ENCODE assay signal across 8 cellular contexts in genomic region chr12:122981587-122982493, GRCh38. TPM values are rescaled to one million over a fixed set of nuclear protein-coding genes. Genes with fewer than 3 reads are reported as not detected.
A peak's percentile ranks its signal among the peaks of the same experiment; 100 is the strongest.
DNase-seq lines count a peak whose midpoint lies in the region; ATAC-seq, FAIRE-seq and TF ChIP-seq lines count a peak whose summit lies in the region.

No MANE protein-coding gene starts in this region.

- TF ChIP-seq RAD21 in A549 (conservative IDR thresholded peaks at IDR 0.05 in 1 of 2, IDR thresholded peaks at IDR 0.05 in 1 of 2) (no peak), IMR-90 (IDR thresholded peaks at IDR 0.05; ENCODE audit: low read length) (no peak), K562 (CRISPR knock-in tag; conservative IDR thresholded peaks at IDR 0.05 in 1 of 2, IDR thresholded peaks at IDR 0.05 in 1 of 2) (no peak)

- peak overlapping the region; percentile 72 for H3K56ac ChIP-seq in IMR-90 (ENCODE audit: extremely low read depth, insufficient read depth, low read length)

- in situ Hi-C loops in IMR-90 (cut with MboI; ENCODE audit: low sequenced_read_pairs) = loop anchor here (10.0 kb wide), 1 partner anchor 163 kb away; no protein-coding TSS in a partner anchor
- in situ Hi-C loops in K562 (cut with MboI) = no loop called here

- peak overlapping the region; percentile 41 for H2BK5ac ChIP-seq in IMR-90 (ENCODE audit: low read depth, low read length, poor library complexity, severe bottlenecking)

- BruUV-seq in IMR-90 (replicated peaks; lab: Mats Ljungman, UMichigan) = TSS peak; percentile 96
- BruUV-seq in K562 (replicated peaks; lab: Mats Ljungman, UMichigan) = no TSS peak

- no peaks in the 10 kb centered on the region for H3K9me3 ChIP-seq in A549
- H3K9me3 ChIP-seq in IMR-90 (ENCODE audit: control insufficient read depth, insufficient read depth, low read length) = no peaks in the 10 kb centered on the region
- H3K9me3 ChIP-seq in K562 (replicated peaks; ENCODE audit: control insufficient read depth, insufficient read depth, low read depth, low read length) = no peaks in the 10 kb centered on the region
- H3K9me3 ChIP-seq in mesodermal cell (ENCODE audit: control insufficient read depth, low read length) = no peaks in the 10 kb centered on the region

- peak overlapping the region; percentile 99 for H2AFZ ChIP-seq in IMR-90 (replicated peaks; ENCODE audit: low read length, poor library complexity)
- H2AFZ ChIP-seq in K562 (ENCODE audit: low read depth, low read length) = no peak overlapping the region

- H3K9ac ChIP-seq in IMR-90 (ENCODE audit: low read depth, low read length) (peak overlapping the region; percentile 98), K562 (ENCODE audit: insufficient read depth in 1 of 2, low read depth in 2 of 2, low read length in 2 of 2) (peak overlapping the region; percentile 89 to 99)

- dilution Hi-C loops in IMR-90 (cut with HindIII; ENCODE audit: low sequenced_read_pairs, unreplicated experiment) = loop anchor here (25.0 kb wide), 1 partner anchor 255 kb away; the partner anchor contains the start of genes MPHOSPH9 and MTRFR

- 86% methylated on average over 26 of the region's 26 CpGs for WGBS in A549 (ENCODE audit: missing lambda C conversion rate)
- 87% methylated on average over 13 of the region's 26 CpGs; no CpG with 5 or more reads in 1 of the 2 experiments for WGBS in IMR-90 (ENCODE audit: extremely low coverage in 2 of 2, insufficient read length in 1 of 2), 2 experiments
- WGBS in K562 (ENCODE audit: insufficient coverage, low coverage, missing lambda C conversion rate) = 88% methylated on average over 19 of the region's 26 CpGs
- 94 to 95% methylated on average over 12 to 20 of the region's 26 CpGs for WGBS in mesodermal cell (ENCODE audit: insufficient coverage in 2 of 2), 2 experiments

- intact Hi-C loops in IMR-90 (cut with micrococcal nuclease) (loop anchor here (2.0 kb wide), 1 partner anchor 61 kb away; no protein-coding TSS in a partner anchor), K562 (cut with micrococcal nuclease) (loop anchor here (5.0 to 10.0 kb wide), 2 partner anchors 50 to 163 kb away; no protein-coding TSS in a partner anchor)

- H4K20me1 ChIP-seq in IMR-90 (ENCODE audit: insufficient read depth, low read length) (peaks cover 15% of the 10 kb centered on the region), K562 (replicated peaks; ENCODE audit: control insufficient read depth, insufficient read depth, low read length) (peaks cover 5% of the 10 kb centered on the region; the same call in 1 of the 2 replicates)

- TF ChIP-seq EP300 in A549 (IDR thresholded peaks at IDR 0.05) (no peak), K562 (IDR thresholded peaks at IDR 0.05; ENCODE audit: low read length) (no peak)

- DNase-seq in A549 (ENCODE audit: low read depth in 1 of 2, low spot score in 1 of 2) (no peak), IMR-90 (no peak), K562 (ENCODE audit: extremely low read depth in 1 of 4, low spot score in 3 of 4) (no peak), HCEC 1CT (no peak), kidney tubule cell (ENCODE audit: low spot score) (no peak)
- DNase-seq in activated CD4-positive, alpha-beta T cell treated with anti-CD3 and anti-CD28 coated beads for 48 hours = no peak

- H3K27me3 ChIP-seq in IMR-90 (ENCODE audit: control insufficient read depth, insufficient read depth, low read length) (no peaks in the 10 kb centered on the region), K562 (ENCODE audit: control insufficient read depth in 2 of 2, insufficient read depth in 2 of 2, low read length in 2 of 2) (no peaks in the 10 kb centered on the region)

- H2AK5ac ChIP-seq in IMR-90 (ENCODE audit: low read depth, low read length) = peak overlapping the region; percentile 94

- peak overlapping the region; percentile 87 for H4K91ac ChIP-seq in IMR-90 (ENCODE audit: insufficient read depth, low read depth, low read length)

- peak overlapping the region; percentile 92 to 99 for H3K27ac ChIP-seq in A549
- peak overlapping the region; percentile 89 for H3K27ac ChIP-seq in IMR-90 (ENCODE audit: insufficient read depth, low read length)
- H3K27ac ChIP-seq in K562 (ENCODE audit: extremely low read depth, low read depth, low read length) = peak overlapping the region; percentile 84; the same call in 2 of the 3 replicates
- no peak overlapping the region for H3K27ac ChIP-seq in mesodermal cell (ENCODE audit: low read depth, low read length, severe bottlenecking)

- H2BK120ac ChIP-seq in IMR-90 (ENCODE audit: low read depth, low read length) = peak overlapping the region; percentile 2; the same call in 1 of the 2 replicates

- H2AK9ac ChIP-seq in IMR-90 (replicated peaks; ENCODE audit: low read depth, low read length, poor library complexity) = peak overlapping the region; percentile 98

- TF ChIP-seq POLR2A in A549 (IDR thresholded peaks at IDR 0.05; ENCODE audit: low read length) (no peak), IMR-90 (IDR thresholded peaks at IDR 0.05; ENCODE audit: low read depth, low read length) (no peak), K562 (conservative IDR thresholded peaks at IDR 0.05) (no peak)

- no peak overlapping the region for H2BK20ac ChIP-seq in IMR-90 (ENCODE audit: low read depth, low read length)

- peak overlapping the region; percentile 74 to 85; a peak in 3 of 4 replicates for H4K8ac ChIP-seq in IMR-90 (ENCODE audit: low read depth in 2 of 2, low read length in 2 of 2)

- H3K23ac ChIP-seq in IMR-90 (ENCODE audit: low read depth, low read length) = peak overlapping the region; percentile 96

- POLR2A ChIA-PET in A549 (lab: Yijun Ruan, JAX) = interaction anchor here (1.5 kb wide), 1 partner anchor 251 kb away, joined by 7 read pairs; the partner anchor contains the start of genes MPHOSPH9 and MTRFR
- POLR2A ChIA-PET in IMR-90 (lab: Charles Lee; ENCODE audit: unreplicated experiment) = no interaction called here
- POLR2A ChIA-PET in K562 (lab: Yijun Ruan, JAX) = interaction anchor here (0.6 to 4.0 kb wide), 10 partner anchors 6 to 256 kb away, joined by 3 to 22 read pairs (median 4); partner anchors contain the start of gene OGFOD2

- FAIRE-seq in A549 (lab: Jason Lieb, UNC) (no peak), K562 (lab: Jason Lieb, UNC) (no peak)

- peaks cover 16 to 63% of the 10 kb centered on the region in 2 experiments; a peak in 3 of 4 replicates for H3K79me1 ChIP-seq in IMR-90 (ENCODE audit: low read depth in 1 of 2, low read length in 2 of 2)

- H3K36me3 ChIP-seq in IMR-90 (ENCODE audit: control insufficient read depth, insufficient read depth, low read length) (peaks cover 27% of the 10 kb centered on the region), K562 (ENCODE audit: control insufficient read depth, insufficient read depth, low read length) (peaks cover 54% of the 10 kb centered on the region), mesodermal cell (ENCODE audit: control insufficient read depth, insufficient read depth, low read length) (peaks cover 57% of the 10 kb centered on the region)

- H3K4me1 ChIP-seq in A549 (peaks cover 16% of the 10 kb centered on the region), IMR-90 (ENCODE audit: control insufficient read depth, insufficient read depth, low read length) (peaks cover 27% of the 10 kb centered on the region), K562 (replicated peaks in 1 of 2; ENCODE audit: control insufficient read depth in 2 of 2, insufficient read depth in 2 of 2, low read length in 2 of 2) (peaks cover 33 to 93% of the 10 kb centered on the region in 2 experiments), mesodermal cell (ENCODE audit: control insufficient read depth, insufficient read depth, low read length, poor library complexity, severe bottlenecking) (peaks cover 37% of the 10 kb centered on the region)

- CTCF ChIA-PET in A549 (lab: Yijun Ruan, JAX) = interaction anchor here (0.9 to 4.8 kb wide), 6 partner anchors 8 to 255 kb away, joined by 3 to 26 read pairs (median 4); partner anchors contain the start of gene ABCB9
- CTCF ChIA-PET in IMR-90 (lab: Yijun Ruan, JAX) = no interaction called here
- CTCF ChIA-PET in K562 (lab: Yijun Ruan, JAX; ENCODE audit: low intra/inter-chr PET ratio) = no interaction called here

- peak overlapping the region; percentile 82 for H3K4ac ChIP-seq in IMR-90 (ENCODE audit: low read depth, low read length)

- H3K9me1 ChIP-seq in IMR-90 (ENCODE audit: insufficient read depth, low read length) (peaks cover 18% of the 10 kb centered on the region; the same call in 1 of the 2 replicates), K562 (ENCODE audit: control insufficient read depth, insufficient read depth, low read length) (no peaks in the 10 kb centered on the region)

- no peak overlapping the region for H2BK15ac ChIP-seq in IMR-90 (ENCODE audit: low read depth, low read length)

- peak overlapping the region; percentile 94 for H3K14ac ChIP-seq in IMR-90 (replicated peaks; ENCODE audit: low read depth, low read length)

- H3K4me3 ChIP-seq in A549 = peak overlapping the region; percentile 69
- H3K4me3 ChIP-seq in IMR-90 (ENCODE audit: insufficient read depth, low read depth, low read length) = peak overlapping the region; percentile 85
- peak overlapping the region; percentile 88 for H3K4me3 ChIP-seq in K562
- peak overlapping the region; percentile 86 for H3K4me3 ChIP-seq in mesodermal cell (ENCODE audit: extremely low read depth, insufficient read depth, low read length, poor library complexity, severe bottlenecking)

- H3K79me2 ChIP-seq in K562 (ENCODE audit: control insufficient read depth, insufficient read depth, low read length) = peaks cover 40% of the 10 kb centered on the region

- peak overlapping the region; percentile 3 for H4K5ac ChIP-seq in IMR-90 (ENCODE audit: low read depth, low read length)

- H3K18ac ChIP-seq in IMR-90 (ENCODE audit: low read depth, low read length) = no peak overlapping the region

- H3K4me2 ChIP-seq in A549 (peak overlapping the region; percentile 85), IMR-90 (ENCODE audit: low read depth, low read length) (peak overlapping the region; percentile 97), K562 (ENCODE audit: insufficient read depth, low read length) (peak overlapping the region; percentile 80)

- ATAC-seq in A549 (0 out of 6 replicates have a peak, but pooled peaks of 1 of the 2 experiments have one; percentile 1), IMR-90 (ENCODE audit: low read depth) (no peak), K562 (no peak), GM19351 (IDR thresholded peaks at IDR 0.05; ENCODE audit: unreplicated experiment) (no peak)

- TF ChIP-seq CTCF in A549 (IDR thresholded peaks at IDR 0.05) = no peak
- no peak for TF ChIP-seq CTCF in IMR-90 (conservative IDR thresholded peaks at IDR 0.05; ENCODE audit: low read depth, low read length)
- no peak for TF ChIP-seq CTCF in K562 (IDR thresholded peaks at IDR 0.05 in 2 of 3, conservative IDR thresholded peaks at IDR 0.05 in 1 of 3; ENCODE audit: insufficient read depth in 2 of 3, low read depth in 1 of 3, low read length in 3 of 3)

RNA-seq across cellular contexts. Expression of gene ARL6IP4, which starts 1.4 kb away (rescaled TPM):
- 152 and 209 TPM in 2 replicates for polyA plus RNA-seq in A549 (2011; rRNA removed)
- 289 and 369 TPM in 2 replicates for polyA plus RNA-seq in A549 (2012; cell fraction: cytosol; rRNA removed)
- 208 and 222 TPM in 2 replicates for polyA plus RNA-seq in A549 (2012; cell fraction: nucleus; rRNA removed)
- 196 to 211 TPM (median 208 TPM) in 3 replicates for polyA plus RNA-seq in A549 (2017; fragmentation: RNase III; extraction: RNeasy Plus Mini Kit Qiagen cat#74134 plus additional on column Dnase treatment)
- polyA minus RNA-seq in A549 (2011; rRNA and poly(A)+ RNA removed) = 39.6 and 41.8 TPM in 2 replicates
- 161 and 205 TPM in 2 replicates for total RNA-seq in IMR-90 (2012; rRNA removed)
- polyA plus RNA-seq in IMR-90 (2012; rRNA removed) = 254 and 258 TPM in 2 replicates
- polyA plus RNA-seq in IMR-90 (2012; cell fraction: cytosol; rRNA removed) = 195 and 234 TPM in 2 replicates
- polyA plus RNA-seq in IMR-90 (2012; cell fraction: nucleus; rRNA removed; ENCODE audit: low replicate concordance) = 276 and 281 TPM in 2 replicates
- 69.3 and 160 TPM in 2 replicates for total RNA-seq in K562 (2011; cell fraction: chromatin; rRNA removed; ENCODE audit: low replicate concordance)
- 133 and 147 TPM in 2 replicates for total RNA-seq in K562 (2011; cell fraction: nucleolus; rRNA removed)
- total RNA-seq in K562 (2011; cell fraction: nucleoplasm; rRNA removed) = 86.5 and 106 TPM in 2 replicates
- 224 and 280 TPM in 2 replicates for total RNA-seq in K562 (2014; rRNA removed)
- 78.1 and 91.2 TPM in 2 replicates for total RNA-seq in K562 (2014; rRNA removed; fragmentation: Illumina TruSeq; extraction: Trizol)
- 171 and 180 TPM in 2 replicates for total RNA-seq in K562 (2015; rRNA removed; fragmentation: Illumina TruSeq; extraction: Trizol)
- total RNA-seq in K562 (2021) = 164 and 167 TPM in 2 replicates
- 128 and 132 TPM in 2 replicates for polyA plus RNA-seq in K562 (2011; rRNA removed)
- polyA plus RNA-seq in K562 (2011; cell fraction: cytosol; rRNA removed) = 110 and 136 TPM in 2 replicates
- polyA plus RNA-seq in K562 (2011; cell fraction: nucleus; rRNA removed) = 328 and 373 TPM in 2 replicates
- polyA plus RNA-seq in K562 (2012) = 163 and 245 TPM in 2 replicates
- 151 and 170 TPM in 2 replicates for polyA plus RNA-seq in K562 (2014; fragmentation: Illumina TruSeq; extraction: Trizol)
- 1 to 10 TPM; 2.4 to 4.8 TPM for polyA plus RNA-seq in K562 (2014; fragmentation: Nextera tagmentation; extraction: Ambion mirVana)
- polyA plus RNA-seq in K562 (2014; rRNA removed) = 242 and 255 TPM in 2 replicates
- 33.8 and 41.5 TPM in 2 replicates for polyA minus RNA-seq in K562 (2011; rRNA and poly(A)+ RNA removed)
- polyA minus RNA-seq in K562 (2011; cell fraction: cytosol; rRNA and poly(A)+ RNA removed) = 34.7 and 36.8 TPM in 2 replicates
- 21.8 and 31.0 TPM in 2 replicates for polyA minus RNA-seq in K562 (2011; cell fraction: nucleus; rRNA and poly(A)+ RNA removed)
- 219 TPM for polyA plus RNA-seq in mesodermal cell (2013, experiment 1 of 2)
- 205 TPM for polyA plus RNA-seq in mesodermal cell (2013, experiment 2 of 2)

RNA-seq across cellular contexts. Expression of gene OGFOD2, which starts 6.8 kb away (rescaled TPM):
- 11.0 and 11.8 TPM in 2 replicates for polyA plus RNA-seq in A549 (2011; rRNA removed)
- polyA plus RNA-seq in A549 (2012; cell fraction: cytosol; rRNA removed) = 26.7 and 34.0 TPM in 2 replicates
- polyA plus RNA-seq in A549 (2012; cell fraction: nucleus; rRNA removed) = 88.1 and 96.6 TPM in 2 replicates
- 15.7 to 18.2 TPM (median 17.5 TPM) in 3 replicates for polyA plus RNA-seq in A549 (2017; fragmentation: RNase III; extraction: RNeasy Plus Mini Kit Qiagen cat#74134 plus additional on column Dnase treatment)
- polyA minus RNA-seq in A549 (2011; rRNA and poly(A)+ RNA removed) = 17.6 and 21.3 TPM in 2 replicates
- total RNA-seq in IMR-90 (2012; rRNA removed) = 4.3 and 4.7 TPM in 2 replicates
- polyA plus RNA-seq in IMR-90 (2012; rRNA removed) = 18.2 and 19.0 TPM in 2 replicates
- polyA plus RNA-seq in IMR-90 (2012; cell fraction: cytosol; rRNA removed) = 7.7 and 16.7 TPM in 2 replicates
- polyA plus RNA-seq in IMR-90 (2012; cell fraction: nucleus; rRNA removed; ENCODE audit: low replicate concordance) = 31.5 and 87.3 TPM in 2 replicates
- total RNA-seq in K562 (2011; cell fraction: chromatin; rRNA removed; ENCODE audit: low replicate concordance) = 71.5 and 173 TPM in 2 replicates
- 98.1 and 99.0 TPM in 2 replicates for total RNA-seq in K562 (2011; cell fraction: nucleolus; rRNA removed)
- total RNA-seq in K562 (2011; cell fraction: nucleoplasm; rRNA removed) = 61.3 and 107 TPM in 2 replicates
- 39.0 and 40.3 TPM in 2 replicates for total RNA-seq in K562 (2014; rRNA removed)
- total RNA-seq in K562 (2014; rRNA removed; fragmentation: Illumina TruSeq; extraction: Trizol) = 5.9 and 6.4 TPM in 2 replicates
- total RNA-seq in K562 (2015; rRNA removed; fragmentation: Illumina TruSeq; extraction: Trizol) = 18.5 and 21.4 TPM in 2 replicates
- total RNA-seq in K562 (2021) = 51.7 and 63.0 TPM in 2 replicates
- polyA plus RNA-seq in K562 (2011; rRNA removed) = 27.6 and 38.3 TPM in 2 replicates
- polyA plus RNA-seq in K562 (2011; cell fraction: cytosol; rRNA removed) = 40.5 and 99.8 TPM in 2 replicates
- 261 and 270 TPM in 2 replicates for polyA plus RNA-seq in K562 (2011; cell fraction: nucleus; rRNA removed)
- 24.6 and 74.9 TPM in 2 replicates for polyA plus RNA-seq in K562 (2012)
- polyA plus RNA-seq in K562 (2014; fragmentation: Illumina TruSeq; extraction: Trizol) = 13.5 and 29.6 TPM in 2 replicates
- polyA plus RNA-seq in K562 (2014; fragmentation: Nextera tagmentation; extraction: Ambion mirVana) = 1 to 10 TPM; 1.4 to 3.8 TPM
- polyA plus RNA-seq in K562 (2014; rRNA removed) = 86.0 and 111 TPM in 2 replicates
- polyA minus RNA-seq in K562 (2011; rRNA and poly(A)+ RNA removed) = 15.9 and 19.8 TPM in 2 replicates
- 16.9 and 19.2 TPM in 2 replicates for polyA minus RNA-seq in K562 (2011; cell fraction: cytosol; rRNA and poly(A)+ RNA removed)
- polyA minus RNA-seq in K562 (2011; cell fraction: nucleus; rRNA and poly(A)+ RNA removed) = 54.3 and 67.5 TPM in 2 replicates
- polyA plus RNA-seq in mesodermal cell (2013, experiment 1 of 2) = 7.4 TPM
- 9.9 TPM for polyA plus RNA-seq in mesodermal cell (2013, experiment 2 of 2)

RNA-seq across cellular contexts. Expression of gene ABCB9, which starts 15.6 kb away (rescaled TPM):
- polyA plus RNA-seq in A549 (2011; rRNA removed) = 2.7 and 3.1 TPM in 2 replicates
- polyA plus RNA-seq in A549 (2012; cell fraction: cytosol; rRNA removed) = 4.5 and 6.7 TPM in 2 replicates
- polyA plus RNA-seq in A549 (2012; cell fraction: nucleus; rRNA removed) = 13.3 and 15.2 TPM in 2 replicates
- polyA plus RNA-seq in A549 (2017; fragmentation: RNase III; extraction: RNeasy Plus Mini Kit Qiagen cat#74134 plus additional on column Dnase treatment) = 4.8 to 5.8 TPM (median 5.0 TPM) in 3 replicates
- polyA minus RNA-seq in A549 (2011; rRNA and poly(A)+ RNA removed) = 10.3 and 10.5 TPM in 2 replicates
- total RNA-seq in IMR-90 (2012; rRNA removed) = 5.6 and 7.2 TPM in 2 replicates
- 7.8 and 8.3 TPM in 2 replicates for polyA plus RNA-seq in IMR-90 (2012; rRNA removed)
- 6.6 and 7.8 TPM in 2 replicates for polyA plus RNA-seq in IMR-90 (2012; cell fraction: cytosol; rRNA removed)
- polyA plus RNA-seq in IMR-90 (2012; cell fraction: nucleus; rRNA removed; ENCODE audit: low replicate concordance) = 14.2 and 28.2 TPM in 2 replicates
- total RNA-seq in K562 (2011; cell fraction: chromatin; rRNA removed; ENCODE audit: low replicate concordance) = 28.0 and 68.9 TPM in 2 replicates
- total RNA-seq in K562 (2011; cell fraction: nucleolus; rRNA removed) = 41.1 and 52.0 TPM in 2 replicates
- total RNA-seq in K562 (2011; cell fraction: nucleoplasm; rRNA removed) = 34.1 and 35.2 TPM in 2 replicates
- total RNA-seq in K562 (2014; rRNA removed) = 9.6 and 10.5 TPM in 2 replicates
- 3.9 and 4.3 TPM in 2 replicates for total RNA-seq in K562 (2014; rRNA removed; fragmentation: Illumina TruSeq; extraction: Trizol)
- 6.2 and 6.5 TPM in 2 replicates for total RNA-seq in K562 (2015; rRNA removed; fragmentation: Illumina TruSeq; extraction: Trizol)
- 12.0 and 12.6 TPM in 2 replicates for total RNA-seq in K562 (2021)
- polyA plus RNA-seq in K562 (2011; rRNA removed) = 6.3 and 6.5 TPM in 2 replicates
- polyA plus RNA-seq in K562 (2011; cell fraction: cytosol; rRNA removed) = 5.8 and 12.1 TPM in 2 replicates
- 10.8 and 22.9 TPM in 2 replicates for polyA plus RNA-seq in K562 (2011; cell fraction: nucleus; rRNA removed)
- polyA plus RNA-seq in K562 (2012) = 5.0 and 6.9 TPM in 2 replicates
- polyA plus RNA-seq in K562 (2014; fragmentation: Illumina TruSeq; extraction: Trizol) = 4.2 and 5.7 TPM in 2 replicates
- polyA plus RNA-seq in K562 (2014; fragmentation: Nextera tagmentation; extraction: Ambion mirVana) = under 1 TPM; 0.20 to 0.31 TPM
- polyA plus RNA-seq in K562 (2014; rRNA removed) = 7.6 and 7.9 TPM in 2 replicates
- polyA minus RNA-seq in K562 (2011; rRNA and poly(A)+ RNA removed) = 8.5 and 9.6 TPM in 2 replicates
- 6.6 and 9.7 TPM in 2 replicates for polyA minus RNA-seq in K562 (2011; cell fraction: cytosol; rRNA and poly(A)+ RNA removed)
- 13.3 and 14.7 TPM in 2 replicates for polyA minus RNA-seq in K562 (2011; cell fraction: nucleus; rRNA and poly(A)+ RNA removed)
- 4.4 TPM for polyA plus RNA-seq in mesodermal cell (2013, experiment 1 of 2)
- polyA plus RNA-seq in mesodermal cell (2013, experiment 2 of 2) = 2.2 TPM
